Comparison of ENCODE assay signal across 6 cellular contexts in genomic region chr1:173271021-173271420, GRCh38.
DNase-seq lines count a peak whose midpoint lies in the region; ATAC-seq and TF ChIP-seq lines count a peak whose summit lies in the region.
"Not testable (repeated sequence)": the region's sequence is repeated elsewhere in the genome, so short reads cannot be mapped to it uniquely, and the experiment has no call there.

No MANE protein-coding gene starts in this region.

- not testable (repeated sequence) for H3K9ac ChIP-seq in PC-3 (ENCODE audit: low read length); smooth muscle cell (ENCODE audit: low read depth)

- CTCF ChIA-PET in PC-3 (lab: Charles Lee) = interaction anchor here (0.6 kb wide), 2 partner anchors 16 to 1583 kb away, joined by 3 read pairs; no protein-coding TSS in a partner anchor

- H3K9me2 ChIP-seq in PC-3 (replicated peaks; ENCODE audit: low read length) = not testable (repeated sequence)

- not testable (repeated sequence) for H3K4me3 ChIP-seq in LNCaP clone FGC (ENCODE audit: low read depth, low read length); PC-3 (ENCODE audit: low read length); SJCRH30; smooth muscle cell

- DNase-seq in EH (ENCODE audit: low read depth) = peak; percentile 64
- peak; percentile 17 for DNase-seq in LNCaP clone FGC (ENCODE audit: low read depth)
- DNase-seq in PC-3 = peak; percentile 38
- peak in 1 of 2 experiments; percentile 28 for DNase-seq in SJCRH30
- not testable (repeated sequence) for DNase-seq in epithelial cell of prostate (ENCODE audit: low read depth, low spot score); smooth muscle cell (lab: John Stamatoyannopoulos, UW; ENCODE audit: unreplicated experiment)

- H3K79me2 ChIP-seq in PC-3 (ENCODE audit: low read length); smooth muscle cell (ENCODE audit: low read depth): not testable (repeated sequence)

- H2AFZ ChIP-seq in PC-3 (ENCODE audit: low read length); smooth muscle cell (ENCODE audit: low read depth): not testable (repeated sequence)

- H3K27me3 ChIP-seq in PC-3 (ENCODE audit: low read length); SJCRH30; smooth muscle cell (ENCODE audit: low read depth): not testable (repeated sequence)

- not testable (repeated sequence) for TF ChIP-seq CTCF in LNCaP clone FGC (IDR thresholded peaks at IDR 0.05; ENCODE audit: control insufficient read depth, extremely low read depth, insufficient read depth); PC-3 (conservative IDR thresholded peaks at IDR 0.05; ENCODE audit: low read depth, low read length); smooth muscle cell (IDR thresholded peaks at IDR 0.05; ENCODE audit: borderline replicate concordance, insufficient read depth, poor library complexity, severe bottlenecking)

- not testable (repeated sequence) for H3K27ac ChIP-seq in PC-3 (ENCODE audit: low read length)
- H3K27ac ChIP-seq in SJCRH30 (peak overlapping the region; percentile 97), epithelial cell of prostate (peak overlapping the region; percentile 6), smooth muscle cell (ENCODE audit: low read depth) (peak overlapping the region; percentile 83)

- H3K36me3 ChIP-seq in PC-3 (ENCODE audit: low read depth, low read length); SJCRH30; smooth muscle cell (ENCODE audit: low read depth): not testable (repeated sequence)

- ATAC-seq in PC-3 = not testable (repeated sequence)

- not testable (repeated sequence) for H3K4me2 ChIP-seq in PC-3 (ENCODE audit: low read length); smooth muscle cell

- intact Hi-C loops in PC-3 (cut with micrococcal nuclease) = not testable (repeated sequence)

- POLR2A ChIA-PET in PC-3 (lab: Charles Lee; ENCODE audit: unreplicated experiment) = interaction anchor here (0.6 kb wide), 1 partner anchor 548 kb away, joined by 3 read pairs; no protein-coding TSS in a partner anchor

- 100% methylated on average over 1 of the region's 1 CpG for WGBS in smooth muscle cell (ENCODE audit: low lambda C conversion rate)

- not testable (repeated sequence) for BruUV-seq in PC-3 (replicated peaks; lab: Mats Ljungman, UMichigan)

- H3K9me3 ChIP-seq in PC-3 (ENCODE audit: low read length); SJCRH30 (replicated peaks); smooth muscle cell (replicated peaks; ENCODE audit: low read depth): not testable (repeated sequence)

- H3K4me1 ChIP-seq in PC-3 (ENCODE audit: insufficient read depth, low read length) (peaks cover 46% of the 10 kb centered on the region), SJCRH30 (peaks cover 82% of the 10 kb centered on the region), smooth muscle cell (ENCODE audit: low read depth) (peaks cover 13% of the 10 kb centered on the region)

- H3F3A ChIP-seq in PC-3 (ENCODE audit: low read length, unreplicated experiment); smooth muscle cell (ENCODE audit: low read depth): not testable (repeated sequence)

- not testable (repeated sequence) for H4K20me1 ChIP-seq in PC-3 (ENCODE audit: low read length); smooth muscle cell (ENCODE audit: low read depth)
